In the genomic region with DNA sequence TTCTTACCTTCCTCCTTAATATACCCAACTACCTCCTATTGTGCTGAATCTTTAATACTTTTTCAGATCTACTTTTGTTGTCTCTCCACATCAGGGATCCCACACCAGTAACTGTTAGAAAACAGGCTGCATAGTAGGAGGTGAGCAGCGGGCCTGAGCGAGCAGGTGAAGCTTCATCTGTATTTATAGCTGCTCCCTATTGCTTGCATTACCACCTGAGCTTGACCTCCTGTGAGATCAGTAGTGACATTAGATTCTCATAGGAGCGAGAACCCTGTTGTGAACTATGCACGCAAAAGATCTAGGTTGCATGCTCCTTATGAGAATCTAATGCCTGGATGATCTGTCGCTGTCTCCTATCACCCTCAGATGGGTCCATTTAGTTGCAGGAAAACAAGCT, we compare ENCODE assay signal across 9 cellular contexts.
"Had no signal": no experiment of that assay in that cellular context is flagged by ENCODE, and none has a peak within 500 bp of the region (broad histone marks: within the 10 kb centered on the region; RNA-seq: fewer than 3 reads in every experiment).

No MANE protein-coding gene starts in this region.

- H3K4me2 ChIP-seq: GM23338 had no signal

- H2AFZ ChIP-seq: GM23248, GM23338 had no signal

- H3K4me3 ChIP-seq: GM23248, GM23338, HAP-1 had no signal

- H3K9me3 Mint-ChIP-seq: GM23338, H9, HFFc6 had no signal

- H3K4me1 Mint-ChIP-seq: H9 had no signal

- H3K27ac Mint-ChIP-seq: GM23338, HFFc6 had no signal

- H3K4me3 Mint-ChIP-seq: GM23338, H9, HFFc6 had no signal

- H3K4me1 ChIP-seq: HAP-1 had no signal

- ATAC-seq: GM23338, HCT116 had no signal

- DNase-seq: GM23248, GOT3, H7, H9, HCEC 1CT, HFFc6 had no signal

- H3K9ac ChIP-seq: GM23248 had no signal

- H3K9me3 ChIP-seq: HAP-1 had no signal

- H3K27ac ChIP-seq: GM23248 had no signal
